In the genomic region with DNA sequence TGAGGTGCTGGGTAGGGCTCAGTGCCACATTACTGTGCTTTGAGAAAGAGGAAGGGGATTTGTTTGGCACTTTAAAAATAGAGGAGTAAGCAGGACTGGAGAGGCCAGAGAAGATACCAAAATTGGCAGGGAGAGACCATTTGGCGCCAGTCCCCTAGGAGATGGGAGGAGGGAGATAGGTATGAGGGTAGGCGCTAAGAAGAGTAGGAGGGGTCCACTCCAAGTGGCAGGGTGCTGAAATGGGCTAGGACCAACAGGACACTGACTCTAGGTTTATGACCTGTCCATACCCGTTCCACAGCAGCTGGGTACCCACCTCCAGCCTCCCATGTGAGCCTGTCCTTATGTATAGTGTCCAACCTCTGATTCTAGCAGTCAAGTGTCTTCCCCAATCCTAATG, we compare ENCODE assay signal across 12 cellular contexts. TPM values are rescaled to one million over a fixed set of nuclear protein-coding genes. Genes with fewer than 3 reads are reported as not detected.
DNase-seq lines count a peak whose midpoint lies in the region; ATAC-seq and TF ChIP-seq lines count a peak whose summit lies in the region.
"Had no signal": no experiment of that assay in that cellular context is flagged by ENCODE, and none has a peak within 500 bp of the region (broad histone marks: within the 10 kb centered on the region; RNA-seq: fewer than 3 reads in every experiment).

No MANE protein-coding gene starts in this region.

- H3K27me3 Mint-ChIP-seq in naive thymus-derived CD8-positive, alpha-beta T cell: no peaks in the 10 kb centered on the region

- TF ChIP-seq POLR2A in breast epithelium (IDR thresholded peaks at IDR 0.05) (no peak), vagina (IDR thresholded peaks at IDR 0.05) (no peak)

- H3K27me3 ChIP-seq in left ventricle myocardium inferior (ENCODE audit: low read depth): no peaks in the 10 kb centered on the region
- H3K27me3 ChIP-seq in breast epithelium: no peaks in the 10 kb centered on the region
- no peaks in the 10 kb centered on the region for H3K27me3 ChIP-seq in vagina

- DNase-seq in left ventricle myocardium inferior (no peak), left ventricle myocardium superior (no peak), breast epithelium (ENCODE audit: low spot score in 2 of 2) (no peak), vagina (ENCODE audit: extremely low spot score in 2 of 2) (no peak), GF-D8 (lab: John Stamatoyannopoulos, UW) (no peak), ureter (ENCODE audit: low spot score) (no peak), Ammon's horn (ENCODE audit: low spot score) (no peak)
- no peak for DNase-seq in naive thymus-derived CD8-positive, alpha-beta T cell
- DNase-seq: activated CD4-positive, alpha-beta T cell treated with anti-CD3 and anti-CD28 coated beads, Interleukin-2, amount 50 U/mL, for 1 hour; NCI-H510A treated with DMSO at 0.1 percent for 48 hours; stimulated activated CD4-positive, alpha-beta T cell treated with anti-CD3 and anti-CD28 coated beads, Interleukin-15, amount 100 ng/mL, for 24 hours had no signal

- peaks cover 17% of the 10 kb centered on the region for H3K36me3 ChIP-seq in left ventricle myocardium inferior
- H3K36me3 ChIP-seq in breast epithelium: no peaks in the 10 kb centered on the region
- peaks cover 0 to 13% of the 10 kb centered on the region in 2 donors for H3K36me3 ChIP-seq in vagina

- H3K27ac ChIP-seq in left ventricle myocardium inferior (replicated peaks) (peak overlapping the region; percentile 98), breast epithelium (peak overlapping the region; percentile 91 to 95), vagina (peak overlapping the region; percentile 90)
- H3K27ac ChIP-seq: C4-2B had no signal

- H3K4me3 ChIP-seq in left ventricle myocardium inferior: peak overlapping the region; percentile 98
- no peak overlapping the region for H3K4me3 ChIP-seq in breast epithelium
- H3K4me3 ChIP-seq in vagina: no peak overlapping the region

- peak overlapping the region; percentile 28 to 97 (median 92) for H3K27ac Mint-ChIP-seq in naive thymus-derived CD8-positive, alpha-beta T cell

- no peak for ATAC-seq in left ventricle myocardium superior
- no peak for ATAC-seq in naive thymus-derived CD8-positive, alpha-beta T cell

- no peaks in the 10 kb centered on the region for H3K9me3 ChIP-seq in left ventricle myocardium inferior (replicated peaks)
- no peaks in the 10 kb centered on the region for H3K9me3 ChIP-seq in breast epithelium
- no peaks in the 10 kb centered on the region for H3K9me3 ChIP-seq in vagina

- H3K36me3 Mint-ChIP-seq in naive thymus-derived CD8-positive, alpha-beta T cell: peaks cover 0 to under 1% (median 0%) of the 10 kb centered on the region in 3 donors

- peaks cover 93% of the 10 kb centered on the region for H3K4me1 ChIP-seq in left ventricle myocardium inferior
- peaks cover 10 to 17% of the 10 kb centered on the region in 2 donors for H3K4me1 ChIP-seq in breast epithelium
- H3K4me1 ChIP-seq in vagina: peaks cover 67% of the 10 kb centered on the region

- POLR2A ChIA-PET in naive thymus-derived CD8-positive, alpha-beta T cell (lab: Charles Lee): interaction anchor here (0.8 to 13.8 kb wide), 7 partner anchors 8 to 37 kb away, joined by 3 to 315 read pairs (median 61); a partner anchor contains a TSS

- H3K4me3 Mint-ChIP-seq in naive thymus-derived CD8-positive, alpha-beta T cell: peak overlapping the region in 4 of 10 donors; percentile 26 to 95 (median 52)

- peaks cover 35 to 80% (median 63%) of the 10 kb centered on the region in 4 donors for H3K4me1 Mint-ChIP-seq in naive thymus-derived CD8-positive, alpha-beta T cell

- intact Hi-C loops in left ventricle myocardium inferior (cut with micrococcal nuclease) (no loop called here), left ventricle myocardium superior (cut with micrococcal nuclease) (no loop called here), breast epithelium (cut with DNase I; ENCODE audit: low total_unique reads) (no loop called here), vagina (cut with DNase I) (loop anchor here (10.0 kb wide), 1 partner anchor 285 kb away; a partner anchor contains a TSS)

- no peak for TF ChIP-seq CTCF in left ventricle myocardium inferior (IDR thresholded peaks at IDR 0.05; ENCODE audit: borderline replicate concordance)
- TF ChIP-seq CTCF in breast epithelium (IDR thresholded peaks at IDR 0.05): no peak
- no peak for TF ChIP-seq CTCF in vagina (IDR thresholded peaks at IDR 0.05)

- H3K9me3 Mint-ChIP-seq in naive thymus-derived CD8-positive, alpha-beta T cell: peaks cover 0 to 2% (median 0%) of the 10 kb centered on the region in 9 donors

RNA-seq across cellular contexts. Expression of a gene that starts 1.0 kb away (rescaled TPM):
- total RNA-seq in left ventricle myocardium inferior: 19.7 TPM
- total RNA-seq in left ventricle myocardium superior: 21.2 TPM
- 10 to 100 TPM; 16.2 to 19.7 (median 19.0) TPM for total RNA-seq in breast epithelium
- 100 to 1,000 TPM; 132 to 147 TPM for total RNA-seq in naive thymus-derived CD8-positive, alpha-beta T cell
- 10 to 100 TPM; 21.4 to 49.6 (median 27.1) TPM for polyA plus RNA-seq in naive thymus-derived CD8-positive, alpha-beta T cell
- total RNA-seq in vagina: 19.2 TPM
- 32.7 TPM for total RNA-seq in ureter

RNA-seq across cellular contexts. Expression of a gene that starts 3.9 kb away (rescaled TPM):
- 39.8 TPM for total RNA-seq in left ventricle myocardium inferior
- total RNA-seq in left ventricle myocardium superior: 45.8 TPM
- total RNA-seq in breast epithelium: 100 to 1,000 TPM; 102 to 119 (median 111) TPM
- 10 to 100 TPM; 14.7 to 14.9 TPM for total RNA-seq in naive thymus-derived CD8-positive, alpha-beta T cell
- polyA plus RNA-seq in naive thymus-derived CD8-positive, alpha-beta T cell: 10 to 100 TPM; 29.5 to 35.2 (median 32.6) TPM
- 77.8 TPM for total RNA-seq in vagina
- 62.6 TPM for total RNA-seq in ureter

RNA-seq across cellular contexts. Expression of a gene that starts 8.2 kb away (rescaled TPM):
- total RNA-seq in left ventricle myocardium inferior (4.8 TPM), left ventricle myocardium superior (5.0 TPM), breast epithelium (10 to 100 TPM; 10.6 to 80.5 (median 65.2) TPM), vagina (15.2 TPM), ureter (13.9 TPM)
- total RNA-seq in naive thymus-derived CD8-positive, alpha-beta T cell: 10 to 100 TPM; 11.1 to 13.2 TPM
- 1 to 10 TPM; 4.3 to 6.0 (median 4.4) TPM for polyA plus RNA-seq in naive thymus-derived CD8-positive, alpha-beta T cell

RNA-seq across cellular contexts. Expression of a gene that starts 12.9 kb away (rescaled TPM):
- total RNA-seq in left ventricle myocardium inferior (44.6 TPM), left ventricle myocardium superior (51.7 TPM), breast epithelium (10 to 100 TPM; 33.4 to 34.1 (median 33.8) TPM), vagina (42.7 TPM), ureter (69.4 TPM)
- 100 to 1,000 TPM; 174 to 194 TPM for total RNA-seq in naive thymus-derived CD8-positive, alpha-beta T cell
- 10 to 100 TPM; 12.0 to 21.2 (median 19.0) TPM for polyA plus RNA-seq in naive thymus-derived CD8-positive, alpha-beta T cell

RNA-seq across cellular contexts. Expression of a gene that starts 18.0 kb away (rescaled TPM):
- total RNA-seq in left ventricle myocardium inferior: 75.8 TPM
- total RNA-seq in left ventricle myocardium superior: 80.7 TPM
- 100 to 1,000 TPM; 237 to 315 (median 268) TPM for total RNA-seq in breast epithelium
- 100 to 1,000 TPM; 120 to 121 TPM for total RNA-seq in naive thymus-derived CD8-positive, alpha-beta T cell
- polyA plus RNA-seq in naive thymus-derived CD8-positive, alpha-beta T cell: 100 to 1,000 TPM; 302 to 384 (median 322) TPM
- total RNA-seq in vagina: 194 TPM
- total RNA-seq in ureter: 103 TPM
